ENCODE assay signal across 13 cellular contexts in the genomic region with DNA sequence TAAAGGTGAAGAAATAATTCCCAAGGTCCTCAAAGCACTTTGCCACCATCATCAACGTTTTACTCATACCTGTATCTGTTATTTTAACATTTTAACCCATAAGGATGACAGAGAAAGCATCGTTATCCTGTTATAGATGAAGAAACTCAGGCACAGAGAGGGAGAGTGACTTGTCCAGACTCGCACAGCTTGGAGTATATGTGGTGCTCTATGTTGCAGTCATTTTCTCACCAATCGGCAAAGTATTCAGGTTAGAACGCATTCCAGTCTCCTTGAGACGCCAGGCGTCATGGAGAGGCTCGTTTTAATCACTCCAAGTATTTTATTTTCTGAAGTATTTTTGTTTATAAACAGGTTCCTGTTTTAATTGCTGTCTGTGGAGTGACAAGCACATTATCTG.
DNase-seq lines count a peak whose midpoint lies in the region; ATAC-seq and TF ChIP-seq lines count a peak whose summit lies in the region.
"Had no signal": no experiment of that assay in that cellular context is flagged by ENCODE, and none has a peak within 500 bp of the region (broad histone marks: within the 10 kb centered on the region; RNA-seq: fewer than 3 reads in every experiment).

No MANE protein-coding gene starts in this region.

- H3K27ac Mint-ChIP-seq in activated naive CD4-positive, alpha-beta T cell treated with anti-CD3 and anti-CD28 coated beads, Interleukin-2, amount 10 ng/mL, durations not matched to agents 7 days and 5 days = peak overlapping the region; percentile 42
- no peak overlapping the region for H3K27ac Mint-ChIP-seq in activated naive CD4-positive, alpha-beta T cell treated with anti-CD3 and anti-CD28 coated beads, Interleukin-2, amount 50 U/mL, for 72 hours
- H3K27ac Mint-ChIP-seq in stimulated activated naive B cell treated with anti-CD40 and anti-IgM and Interleukin-4, amounts not matched to agents 10 μg/mL and 1 μg/mL and 100 μg/mL, for 72 hours = peak overlapping the region; percentile 56
- H3K27ac Mint-ChIP-seq: activated CD4-positive, alpha-beta T cell treated with anti-CD3 and anti-CD28 coated beads, Interleukin-2, amount 10 ng/mL, durations not matched to agents 24 days and 14 days had no signal

- in situ Hi-C loops in brain microvascular endothelial cell (cut with HindIII; ENCODE audit: low pct_ligation_motif_present, low sequenced_read_pairs) = no loop called here

- ATAC-seq in activated naive CD4-positive, alpha-beta T cell treated with anti-CD3 and anti-CD28 coated beads, Interleukin-2, amount 50 U/mL, for 72 hours = no peak
- ATAC-seq in left lobe of liver = peak; percentile 6
- ATAC-seq in stimulated activated naive B cell treated with anti-CD40 and anti-IgM and Interleukin-4, amounts not matched to agents 10 μg/mL and 1 μg/mL and 100 μg/mL, for 72 hours (replicated peaks) = no peak
- ATAC-seq in HG02678 (IDR thresholded peaks at IDR 0.05; ENCODE audit: unreplicated experiment) = no peak

- H3K36me3 Mint-ChIP-seq in activated naive CD4-positive, alpha-beta T cell treated with anti-CD3 and anti-CD28 coated beads, Interleukin-2, amount 10 ng/mL, durations not matched to agents 7 days and 5 days = peaks cover 90% of the 10 kb centered on the region
- H3K36me3 Mint-ChIP-seq in activated naive CD4-positive, alpha-beta T cell treated with anti-CD3 and anti-CD28 coated beads, Interleukin-2, amount 50 U/mL, for 72 hours = peaks cover 10 to 25% of the 10 kb centered on the region in 2 donors
- peaks cover 74 to 82% of the 10 kb centered on the region in 2 donors for H3K36me3 Mint-ChIP-seq in stimulated activated naive B cell treated with anti-CD40 and anti-IgM and Interleukin-4, amounts not matched to agents 10 μg/mL and 1 μg/mL and 100 μg/mL, for 72 hours

- H3K27me3 ChIP-seq in brain microvascular endothelial cell (replicated peaks) = no peaks in the 10 kb centered on the region
- H3K27me3 ChIP-seq: colonic mucosa, transverse colon had no signal

- H3K36me3 ChIP-seq in brain microvascular endothelial cell (replicated peaks) = peaks cover 9% of the 10 kb centered on the region

- CTCF ChIA-PET in activated naive CD4-positive, alpha-beta T cell treated with anti-CD3 and anti-CD28 coated beads, Interleukin-2, amount 10 ng/mL, durations not matched to agents 7 days and 5 days (lab: Charles Lee) = no interaction called here

- DNase-seq in activated naive CD4-positive, alpha-beta T cell treated with anti-CD3 and anti-CD28 coated beads, Interleukin-2, amount 10 ng/mL, durations not matched to agents 7 days and 5 days = no peak
- DNase-seq in activated naive CD4-positive, alpha-beta T cell treated with anti-CD3 and anti-CD28 coated beads, Interleukin-2, amount 50 U/mL, for 72 hours (ENCODE audit: low spot score in 2 of 2) = no peak
- DNase-seq in brain microvascular endothelial cell (no peak), left lobe of liver (ENCODE audit: low spot score) (no peak), NCI-H146 treated with DMSO at 0.1 percent for 48 hours (lab: John Stamatoyannopoulos, UW; ENCODE audit: unreplicated experiment) (no peak)
- no peak for DNase-seq in stimulated activated naive B cell treated with anti-CD40 and anti-IgM and Interleukin-4, amounts not matched to agents 10 μg/mL and 1 μg/mL and 100 μg/mL, for 72 hours
- DNase-seq in stimulated activated CD4-positive, alpha-beta T cell treated with anti-CD3 and anti-CD28 coated beads, Interleukin-1b, Interleukin-23, amount 100 ng/mL, for 48 hours = no peak
- DNase-seq: activated CD4-positive, alpha-beta T cell treated with anti-CD3 and anti-CD28 coated beads, Interleukin-2, amount 10 ng/mL, durations not matched to agents 24 days and 14 days; activated naive CD4-positive, alpha-beta T cell treated with anti-CD3 and anti-CD28 coated beads, Interleukin-2, amount 50 U/mL, for 16 hours; colonic mucosa; small intestine; transverse colon had no signal

- no peak for TF ChIP-seq CTCF in brain microvascular endothelial cell (IDR thresholded peaks at IDR 0.05; ENCODE audit: low read depth, low read length, missing control alignments)

- H3K4me1 Mint-ChIP-seq in activated naive CD4-positive, alpha-beta T cell treated with anti-CD3 and anti-CD28 coated beads, Interleukin-2, amount 10 ng/mL, durations not matched to agents 7 days and 5 days = peaks cover 18% of the 10 kb centered on the region
- H3K4me1 Mint-ChIP-seq in stimulated activated naive B cell treated with anti-CD40 and anti-IgM and Interleukin-4, amounts not matched to agents 10 μg/mL and 1 μg/mL and 100 μg/mL, for 72 hours = peaks cover 43 to 97% of the 10 kb centered on the region in 2 donors

- H3K27me3 Mint-ChIP-seq in activated naive CD4-positive, alpha-beta T cell treated with anti-CD3 and anti-CD28 coated beads, Interleukin-2, amount 10 ng/mL, durations not matched to agents 7 days and 5 days = no peaks in the 10 kb centered on the region
- H3K27me3 Mint-ChIP-seq in stimulated activated naive B cell treated with anti-CD40 and anti-IgM and Interleukin-4, amounts not matched to agents 10 μg/mL and 1 μg/mL and 100 μg/mL, for 72 hours = no peaks in the 10 kb centered on the region
- H3K27me3 Mint-ChIP-seq: activated CD4-positive, alpha-beta T cell treated with anti-CD3 and anti-CD28 coated beads, Interleukin-2, amount 10 ng/mL, durations not matched to agents 24 days and 14 days had no signal

- no peak overlapping the region for H3K4me3 ChIP-seq in brain microvascular endothelial cell (ENCODE audit: low read depth, low read length)
- H3K4me3 ChIP-seq: colonic mucosa, transverse colon had no signal

- H3K9me3 Mint-ChIP-seq in activated naive CD4-positive, alpha-beta T cell treated with anti-CD3 and anti-CD28 coated beads, Interleukin-2, amount 10 ng/mL, durations not matched to agents 7 days and 5 days = no peaks in the 10 kb centered on the region
- no peaks in the 10 kb centered on the region for H3K9me3 Mint-ChIP-seq in activated naive CD4-positive, alpha-beta T cell treated with anti-CD3 and anti-CD28 coated beads, Interleukin-2, amount 50 U/mL, for 72 hours
- no peaks in the 10 kb centered on the region for H3K9me3 Mint-ChIP-seq in stimulated activated naive B cell treated with anti-CD40 and anti-IgM and Interleukin-4, amounts not matched to agents 10 μg/mL and 1 μg/mL and 100 μg/mL, for 72 hours
- H3K9me3 Mint-ChIP-seq: activated CD4-positive, alpha-beta T cell treated with anti-CD3 and anti-CD28 coated beads, Interleukin-2, amount 10 ng/mL, durations not matched to agents 24 days and 14 days had no signal

- peak overlapping the region; percentile 53 for H3K27ac ChIP-seq in brain microvascular endothelial cell
- H3K27ac ChIP-seq: colonic mucosa, transverse colon had no signal

- H3K4me3 Mint-ChIP-seq in activated naive CD4-positive, alpha-beta T cell treated with anti-CD3 and anti-CD28 coated beads, Interleukin-2, amount 10 ng/mL, durations not matched to agents 7 days and 5 days = no peak overlapping the region
- H3K4me3 Mint-ChIP-seq in stimulated activated naive B cell treated with anti-CD40 and anti-IgM and Interleukin-4, amounts not matched to agents 10 μg/mL and 1 μg/mL and 100 μg/mL, for 72 hours = no peak overlapping the region
- H3K4me3 Mint-ChIP-seq: activated CD4-positive, alpha-beta T cell treated with anti-CD3 and anti-CD28 coated beads, Interleukin-2, amount 10 ng/mL, durations not matched to agents 24 days and 14 days had no signal

Comparison
In these comparisons a context has a peak if more than half of its experiments do, and no peak if none do; other contexts are left out.
1. H3K27ac Mint-ChIP-seq: peak in activated naive CD4-positive, alpha-beta T cell treated with anti-CD3 and anti-CD28 coated beads, Interleukin-2, amount 10 ng/mL, durations not matched to agents 7 days and 5 days (single experiment) and stimulated activated naive B cell treated with anti-CD40 and anti-IgM and Interleukin-4, amounts not matched to agents 10 μg/mL and 1 μg/mL and 100 μg/mL, for 72 hours (single experiment); none in activated naive CD4-positive, alpha-beta T cell treated with anti-CD3 and anti-CD28 coated beads, Interleukin-2, amount 50 U/mL, for 72 hours (0 of 2).